ENCODE assay signal across 1 cellular context in genomic region chr1:116531917-116532316, GRCh38.
TF ChIP-seq lines count a peak whose summit lies in the region.

No MANE protein-coding gene starts in this region.

TF ChIP-seq in H1, 55 proteins besides CTCF, POLR2A, EP300 and RAD21:
- no peak for TF ChIP-seq SP1 (IDR thresholded peaks at IDR 0.05; ENCODE audit: low read depth, low read length)
- TF ChIP-seq E2F6 (IDR thresholded peaks at IDR 0.05) = no peak
